ENCODE assay signal across 8 cellular contexts in the genomic region with DNA sequence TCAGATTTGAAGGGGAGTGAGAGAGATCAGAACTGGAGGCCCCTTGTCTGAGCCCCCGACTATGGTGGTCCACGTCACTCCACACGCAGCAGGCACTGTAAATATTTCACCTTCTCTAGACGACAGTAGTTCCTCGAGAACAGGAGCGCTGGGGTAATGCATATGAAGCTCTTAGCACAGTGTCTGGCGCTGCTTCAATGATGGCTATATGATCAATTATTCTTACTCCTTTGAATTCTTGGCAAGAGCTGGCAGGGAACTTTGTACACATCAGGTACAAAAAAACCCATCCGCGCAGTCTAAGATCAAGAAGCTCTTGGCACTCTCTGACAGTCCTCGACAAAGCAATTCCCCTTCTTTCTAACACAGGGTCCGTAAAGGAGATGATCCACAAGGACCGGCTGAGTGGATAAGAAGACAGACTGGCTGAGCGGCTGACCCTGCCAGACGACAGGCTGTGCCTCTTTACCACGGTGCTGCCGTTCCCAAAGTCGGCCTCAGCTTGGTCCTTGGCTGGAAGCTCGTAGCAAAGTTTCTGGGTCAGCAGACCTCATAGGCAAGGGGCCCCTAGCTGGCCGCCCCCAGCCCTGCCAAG. TPM values are rescaled to one million over a fixed set of nuclear protein-coding genes. Genes with fewer than 3 reads are reported as not detected.
DNase-seq lines count a peak whose midpoint lies in the region; ATAC-seq and TF ChIP-seq lines count a peak whose summit lies in the region.

No MANE protein-coding gene starts in this region.

- H3K4me1 ChIP-seq in HUES64 (ENCODE audit: insufficient read depth, low read length), result peaks cover 3% of the 10 kb centered on the region; the same call in 1 of the 2 replicates
- H3K4me1 ChIP-seq in right lobe of liver, result peaks cover 0 to 9% (median 0%) of the 10 kb centered on the region in 4 donors
- H3K4me1 ChIP-seq in upper lobe of right lung, result peaks cover 4% of the 10 kb centered on the region

- no peak for TF ChIP-seq POLR2A in right lobe of liver (IDR thresholded peaks at IDR 0.05)

- TF ChIP-seq CTCF in astrocyte of the cerebellum (IDR thresholded peaks at IDR 0.05; ENCODE audit: low read depth, low read length, missing control alignments) (no peak), right lobe of liver (IDR thresholded peaks at IDR 0.05) (no peak), upper lobe of right lung (IDR thresholded peaks at IDR 0.05) (no peak), GM10266 (IDR thresholded peaks at IDR 0.05; ENCODE audit: control insufficient read depth, insufficient read depth, low read depth, missing control alignments) (no peak)

- 61% methylated on average over 19 of the region's 19 CpGs for WGBS in HUES64
- 55% methylated on average over 7 of the region's 19 CpGs for WGBS in right lobe of liver (ENCODE audit: insufficient coverage, low coverage, low lambda C conversion rate, missing lambda C conversion rate)

- H3K27me3 ChIP-seq in HUES64 (ENCODE audit: insufficient read depth, low read length), result peaks cover 19% of the 10 kb centered on the region
- H3K27me3 ChIP-seq in right lobe of liver, result no peaks in the 10 kb centered on the region
- H3K27me3 ChIP-seq in upper lobe of right lung, result no peaks in the 10 kb centered on the region

- H3K27ac ChIP-seq in HUES64 (ENCODE audit: low read depth, low read length) (no peak overlapping the region), right lobe of liver (peak overlapping the region in 2 of 3 donors; percentile 65 to 76), upper lobe of right lung (peak overlapping the region; percentile 87)

- H3K9me3 ChIP-seq in HUES64 (ENCODE audit: insufficient read depth, low read depth, low read length), result no peaks in the 10 kb centered on the region
- no peaks in the 10 kb centered on the region for H3K9me3 ChIP-seq in right lobe of liver
- no peaks in the 10 kb centered on the region for H3K9me3 ChIP-seq in upper lobe of right lung

- intact Hi-C loops in right lobe of liver (cut with DNase I) (no loop called here), upper lobe of right lung (cut with DNase I) (no loop called here)

- H3K4me3 ChIP-seq in HUES64 (ENCODE audit: low read length) (peak overlapping the region; percentile 43; the same call in 1 of the 2 replicates), astrocyte of the cerebellum (ENCODE audit: low read depth, low read length) (peak overlapping the region; percentile 39), right lobe of liver (peak overlapping the region in 2 of 3 donors; percentile 46 to 51), upper lobe of right lung (peak overlapping the region; percentile 70)

- in situ Hi-C loops in astrocyte of the cerebellum (cut with HindIII; ENCODE audit: low sequenced_read_pairs), result loop anchor here (10.0 kb wide), 1 partner anchor 56 kb away; no protein-coding TSS in a partner anchor

- H3K36me3 ChIP-seq in HUES64 (ENCODE audit: insufficient read depth, low read length) (no peaks in the 10 kb centered on the region), right lobe of liver (no peaks in the 10 kb centered on the region), upper lobe of right lung (no peaks in the 10 kb centered on the region)

- no peak overlapping the region for H3K9ac ChIP-seq in HUES64 (ENCODE audit: low read depth, low read length)

- peak in 3 of 4 donors; percentile 4 to 22 (median 11) for ATAC-seq in right lobe of liver
- ATAC-seq in upper lobe of right lung, result peak; percentile 13

- DNase-seq in GM03348 (ENCODE audit: low spot score) (peak; percentile 15), astrocyte of the cerebellum (ENCODE audit: low read depth) (no peak), right lobe of liver (no peak), upper lobe of right lung (no peak), foreskin melanocyte (no peak), AG20443 (ENCODE audit: low spot score) (no peak), GM10266 (ENCODE audit: extremely low spot score) (no peak)

RNA-seq across cellular contexts. Expression of a gene that starts 0.5 kb away (rescaled TPM):
- 1.9 TPM for polyA plus RNA-seq in HUES64 (2013, experiment 1 of 2)
- 1.8 TPM for polyA plus RNA-seq in HUES64 (2013, experiment 2 of 2)
- total RNA-seq in right lobe of liver (1 to 10 TPM; 1.2 to 4.0 (median 2.1) TPM), upper lobe of right lung (19.5 TPM)
